ENCODE assay signal across 1 cellular context in genomic region chr16:75113046-75113491, GRCh38.
TF ChIP-seq lines count a peak whose summit lies in the region.

No MANE protein-coding gene starts in this region.

TF ChIP-seq in K562, 482 proteins besides CTCF, POLR2A, EP300 and RAD21:
- TF ChIP-seq ZNF347 (CRISPR knock-in tag; IDR thresholded peaks at IDR 0.05; ENCODE audit: low read depth) = no peak
- TF ChIP-seq ZNF830 (CRISPR knock-in tag; IDR thresholded peaks at IDR 0.05) = no peak
- no peak for TF ChIP-seq MYNN (IDR thresholded peaks at IDR 0.05)
- no peak for TF ChIP-seq MYNN (CRISPR knock-in tag; IDR thresholded peaks at IDR 0.05)
- TF ChIP-seq ELK1 (CRISPR knock-in tag; IDR thresholded peaks at IDR 0.05) = no peak
- TF ChIP-seq ARID4B (CRISPR knock-in tag; IDR thresholded peaks at IDR 0.05) = no peak
- no peak for TF ChIP-seq NUFIP1 (IDR thresholded peaks at IDR 0.05; ENCODE audit: partially characterized antibody)
- TF ChIP-seq ZNF280A (IDR thresholded peaks at IDR 0.05; ENCODE audit: low read depth, partially characterized antibody) = no peak
- no peak for TF ChIP-seq LCOR (CRISPR knock-in tag; IDR thresholded peaks at IDR 0.05)
- no peak for TF ChIP-seq ZNF696 (CRISPR knock-in tag; conservative IDR thresholded peaks at IDR 0.05)
- TF ChIP-seq ATF7 (IDR thresholded peaks at IDR 0.05) = no peak
- TF ChIP-seq SAFB (IDR thresholded peaks at IDR 0.05; ENCODE audit: borderline replicate concordance, low read depth, low read length) = no peak
- peak; percentile 34; the same call in 1 of the 2 replicates for TF ChIP-seq ZNF134 (CRISPR knock-in tag; conservative IDR thresholded peaks at IDR 0.05)
- TF ChIP-seq ZFP36 (IDR thresholded peaks at IDR 0.05; ENCODE audit: low read depth, low read length, partially characterized antibody) = peak; percentile 53
- no peak for TF ChIP-seq FOXK1 (CRISPR knock-in tag; IDR thresholded peaks at IDR 0.05; ENCODE audit: borderline replicate concordance)
- TF ChIP-seq ZNF780A (CRISPR knock-in tag; IDR thresholded peaks at IDR 0.05) = no peak
- TF ChIP-seq REST (CRISPR knock-in tag; IDR thresholded peaks at IDR 0.05; ENCODE audit: low read depth) = no peak
- TF ChIP-seq PATZ1 (CRISPR knock-in tag; IDR thresholded peaks at IDR 0.05; ENCODE audit: borderline replicate concordance) = no peak
- TF ChIP-seq ETV1 (tag; conservative IDR thresholded peaks at IDR 0.05; ENCODE audit: low read depth) = no peak
- no peak for TF ChIP-seq ZNF740 (CRISPR knock-in tag; IDR thresholded peaks at IDR 0.05)
- TF ChIP-seq ZNF740 (tag; IDR thresholded peaks at IDR 0.05) = no peak
- no peak for TF ChIP-seq ARHGAP35 (IDR thresholded peaks at IDR 0.05; ENCODE audit: partially characterized antibody)
- TF ChIP-seq YBX1 (IDR thresholded peaks at IDR 0.05) = no peak
- no peak for TF ChIP-seq ZNF277 (CRISPR knock-in tag; IDR thresholded peaks at IDR 0.05; ENCODE audit: borderline replicate concordance)
- TF ChIP-seq TFAP4 (CRISPR knock-in tag; IDR thresholded peaks at IDR 0.05; ENCODE audit: borderline replicate concordance) = peak; percentile 64; the same call in 1 of the 2 replicates
- TF ChIP-seq PHTF2 (CRISPR knock-in tag; IDR thresholded peaks at IDR 0.05) = no peak
